Comparison of ENCODE assay signal across 20 cellular contexts in the genomic region with DNA sequence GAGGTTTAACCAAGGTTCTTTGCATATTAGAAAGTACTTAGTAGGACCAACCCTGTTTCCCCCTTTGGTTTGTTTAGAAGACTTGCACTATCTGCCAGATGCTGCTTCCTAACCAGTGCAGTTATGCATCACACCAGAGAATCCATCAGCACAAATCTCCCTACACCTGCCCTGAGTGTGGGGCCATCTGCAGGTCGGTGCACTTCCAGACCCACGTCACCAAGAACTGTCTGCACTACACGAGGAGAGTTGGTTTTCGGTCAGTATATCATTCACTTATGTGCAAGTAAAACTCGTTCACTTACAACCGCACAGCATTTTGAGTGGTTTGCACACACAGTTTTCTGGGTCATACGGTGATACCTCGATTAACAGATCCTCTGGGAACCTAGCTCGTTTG.
A peak's percentile ranks its signal among the peaks of the same experiment; 100 is the strongest.
DNase-seq lines count a peak whose midpoint lies in the region; ATAC-seq and TF ChIP-seq lines count a peak whose summit lies in the region.
"Had no signal": no experiment of that assay in that cellular context is flagged by ENCODE, and none has a peak within 500 bp of the region (broad histone marks: within the 10 kb centered on the region; RNA-seq: fewer than 3 reads in every experiment).

No MANE protein-coding gene starts in this region.

- peaks cover 42% of the 10 kb centered on the region for H3K4me1 Mint-ChIP-seq in glutamatergic neuron (ENCODE audit: low read depth, unreplicated experiment)
- peaks cover 5% of the 10 kb centered on the region for H3K4me1 Mint-ChIP-seq in activated T-cell treated with anti-CD3 and anti-CD28 coated beads, Interleukin-2, amount 50 U/mL, for 72 hours (ENCODE audit: low read depth)
- H3K4me1 Mint-ChIP-seq: CD8-positive, alpha-beta memory T cell had no signal

- peaks cover 7% of the 10 kb centered on the region for H3K9me3 Mint-ChIP-seq in glutamatergic neuron (ENCODE audit: unreplicated experiment)
- H3K9me3 Mint-ChIP-seq in activated T-cell treated with anti-CD3 and anti-CD28 coated beads, Interleukin-2, amount 50 U/mL, for 72 hours = no peaks in the 10 kb centered on the region
- H3K9me3 Mint-ChIP-seq: CD8-positive, alpha-beta memory T cell had no signal

- H3K27me3 ChIP-seq in A673 (replicated peaks; ENCODE audit: insufficient read depth, low read depth, low read length, poor library complexity) = no peaks in the 10 kb centered on the region

- TF ChIP-seq CTCF in A673 (conservative IDR thresholded peaks at IDR 0.05; ENCODE audit: low read depth, low read length) (no peak), glutamatergic neuron (IDR thresholded peaks at IDR 0.05; ENCODE audit: partially characterized antibody, unreplicated experiment) (no peak), GM20000 (IDR thresholded peaks at IDR 0.05; ENCODE audit: extremely low read depth, missing control alignments) (no peak)

- no TSS peak for BruUV-seq in A673 (replicated peaks; lab: Mats Ljungman, UMichigan)

- peaks cover 8% of the 10 kb centered on the region for H3K36me3 Mint-ChIP-seq in glutamatergic neuron (ENCODE audit: unreplicated experiment)
- H3K36me3 Mint-ChIP-seq in activated T-cell treated with anti-CD3 and anti-CD28 coated beads, Interleukin-2, amount 50 U/mL, for 72 hours (ENCODE audit: insufficient read depth in 2 of 2) = no peaks in the 10 kb centered on the region

- intact Hi-C loops in A673 (cut with micrococcal nuclease; ENCODE audit: unreplicated experiment) = no loop called here

- H3K4me1 ChIP-seq in A673 (ENCODE audit: insufficient read depth, low read length, poor library complexity, severe bottlenecking) = peaks cover 57% of the 10 kb centered on the region

- H3K27me3 Mint-ChIP-seq in glutamatergic neuron (ENCODE audit: unreplicated experiment) = peaks cover 4% of the 10 kb centered on the region
- H3K27me3 Mint-ChIP-seq in activated T-cell treated with anti-CD3 and anti-CD28 coated beads, Interleukin-2, amount 50 U/mL, for 72 hours (ENCODE audit: low read depth) = peaks cover 32% of the 10 kb centered on the region
- H3K27me3 Mint-ChIP-seq: IgD-negative memory B cell had no signal

- no peaks in the 10 kb centered on the region for H3K9me3 ChIP-seq in A673 (ENCODE audit: low read depth, low read length, poor library complexity, severe bottlenecking)
- H3K9me3 ChIP-seq: SK-N-SH had no signal

- ATAC-seq in GM21390 (IDR thresholded peaks at IDR 0.05; ENCODE audit: unreplicated experiment) (no peak), HG02763 (IDR thresholded peaks at IDR 0.05; ENCODE audit: unreplicated experiment) (no peak)
- no peak for ATAC-seq in activated T-cell treated with anti-CD3 and anti-CD28 coated beads, Interleukin-2, amount 50 U/mL, for 72 hours (replicated peaks in 1 of 2)

- peaks cover 10% of the 10 kb centered on the region for H3K36me3 ChIP-seq in A673 (ENCODE audit: insufficient read depth, low read length, poor library complexity, severe bottlenecking)

- POLR2A ChIA-PET in A673 (lab: Charles Lee; ENCODE audit: low non-redundant PET) = no interaction called here

- H3K27ac Mint-ChIP-seq in glutamatergic neuron (ENCODE audit: unreplicated experiment) = peak overlapping the region; percentile 83
- H3K27ac Mint-ChIP-seq in activated T-cell treated with anti-CD3 and anti-CD28 coated beads, Interleukin-2, amount 50 U/mL, for 72 hours = no peak overlapping the region
- H3K27ac Mint-ChIP-seq: CD8-positive, alpha-beta memory T cell; IgD-negative memory B cell had no signal

- in situ Hi-C loops in G401 (cut with HindIII; ENCODE audit: low sequenced_read_pairs) = no loop called here

- H3K4me3 ChIP-seq in A673 (ENCODE audit: low read depth, low read length, poor library complexity, severe bottlenecking) = no peak overlapping the region

- DNase-seq in A673 (ENCODE audit: low spot score) = no peak
- peak; percentile 51 for DNase-seq in G401 (ENCODE audit: low spot score)
- peak; percentile 7 for DNase-seq in RPMI8226
- peak; percentile 38 for DNase-seq in glutamatergic neuron
- no peak for DNase-seq in GM20000 (ENCODE audit: low spot score)
- DNase-seq in activated T-cell treated with anti-CD3 and anti-CD28 coated beads, Interleukin-2, amount 50 U/mL, for 72 hours = no peak
- DNase-seq: CD8-positive, alpha-beta memory T cell; GF-D8; MM.1S; NCI-H1092; NCI-H1436 treated with DMSO at 0.1 percent for 48 hours; NCI-H2029; NCI-H345; NCI-H526 treated with DMSO at 0.1 percent for 48 hours; NK-92 treated with Interleukin-12 subunit alpha and Interleukin-12 subunit beta, amount 100 ng/mL, for 24 hours; SHP77; SK-N-SH had no signal

- peak overlapping the region; percentile 55 for H3K4me3 Mint-ChIP-seq in glutamatergic neuron (ENCODE audit: unreplicated experiment)
- H3K4me3 Mint-ChIP-seq in activated T-cell treated with anti-CD3 and anti-CD28 coated beads, Interleukin-2, amount 50 U/mL, for 72 hours = no peak overlapping the region
- H3K4me3 Mint-ChIP-seq: CD8-positive, alpha-beta memory T cell; IgD-negative memory B cell had no signal

- peak overlapping the region; percentile 1 for H3K27ac ChIP-seq in A673 (ENCODE audit: low read depth, low read length, poor library complexity, severe bottlenecking)

- CTCF ChIA-PET in A673 (lab: Charles Lee) = no interaction called here

Comparison
In these comparisons a context has a peak if more than half of its experiments do, and no peak if none do; other contexts are left out.
1. DNase-seq: peak in G401 (single experiment), RPMI8226 (single experiment) and glutamatergic neuron (single experiment); none in A673 (single experiment), GM20000 (single experiment) and activated T-cell treated with anti-CD3 and anti-CD28 coated beads, Interleukin-2, amount 50 U/mL, for 72 hours (0 of 2).